Comparison of ENCODE assay signal across 8 cellular contexts in genomic region chr14:21476925-21477681, GRCh38. TPM values are rescaled to one million over a fixed set of nuclear protein-coding genes. Genes with fewer than 3 reads are reported as not detected.
DNase-seq lines count a peak whose midpoint lies in the region; ATAC-seq and TF ChIP-seq lines count a peak whose summit lies in the region.

Gene RAB2B, minus strand, starts transcription at chr14:21476959. Its CDS starts 87 bp downstream, at chr14:21476872.
Gene TOX4, plus strand, starts transcription at chr14:21477195. Its CDS starts 84 bp downstream, at chr14:21477279.

- peak within 1 kb of the TSS; percentile 98 for H3K4me2 ChIP-seq in OCI-LY7 (ENCODE audit: low read length)

- H3K4me3 ChIP-seq in OCI-LY7 (ENCODE audit: low read depth, low read length, poor library complexity, severe bottlenecking) (peak within 1 kb of the TSS; percentile 93), epithelial cell of proximal tubule (ENCODE audit: low read depth, low read length) (peak within 1 kb of the TSS; percentile 96), mucosa of rectum (ENCODE audit: low read length in 2 of 2) (peak within 1 kb of the TSS; percentile 98 to 100)

- H3K9me2 ChIP-seq in OCI-LY7 (ENCODE audit: insufficient read depth, low read length), result no peaks in the 10 kb centered on the region

- CTCF ChIA-PET in OCI-LY7 (lab: Charles Lee; ENCODE audit: unreplicated experiment), result interaction anchor here (0.6 to 0.7 kb wide), 2 partner anchors 97 to 376 kb away, joined by 4 to 12 read pairs; no protein-coding TSS in a partner anchor

- no TSS peak for BruUV-seq in OCI-LY7 (replicated peaks; lab: Mats Ljungman, UMichigan)

- POLR2A ChIA-PET in OCI-LY7 (lab: Charles Lee), result interaction anchor here (0.6 to 3.8 kb wide), 8 partner anchors 10 to 1642 kb away, joined by 3 to 31 read pairs (median 4); partner anchors contain the start of gene CHD8

- H3K9ac ChIP-seq in mucosa of rectum (ENCODE audit: low read depth in 1 of 2, low read length in 2 of 2), result peak within 1 kb of the TSS; percentile 93 to 97

- H3K27ac ChIP-seq in OCI-LY7 (ENCODE audit: low read depth, low read length, poor library complexity, severe bottlenecking) (peak within 1 kb of the TSS; percentile 58), mucosa of rectum (ENCODE audit: low read depth in 2 of 2, low read length in 2 of 2) (peak within 1 kb of the TSS; percentile 88 to 90)

- peaks cover 43% of the 10 kb centered on the region for H3K79me2 ChIP-seq in OCI-LY7 (ENCODE audit: insufficient read depth, low read depth, low read length)

- H3K4me1 ChIP-seq in OCI-LY7 (ENCODE audit: insufficient read depth, low read length, poor library complexity, severe bottlenecking) (peaks cover 16% of the 10 kb centered on the region), mucosa of rectum (ENCODE audit: control insufficient read depth in 2 of 2, insufficient read depth in 2 of 2, low read length in 2 of 2) (peaks cover 12 to 13% of the 10 kb centered on the region in 2 donors)

- H4K20me1 ChIP-seq in OCI-LY7 (ENCODE audit: insufficient read depth, low read length), result no peaks in the 10 kb centered on the region

- H3K36me3 ChIP-seq in OCI-LY7 (ENCODE audit: insufficient read depth, low read length) (peaks cover 33% of the 10 kb centered on the region), mucosa of rectum (ENCODE audit: control insufficient read depth in 2 of 2, insufficient read depth in 2 of 2, low read length in 2 of 2) (peaks cover 0 to 18% of the 10 kb centered on the region in 2 donors)

- peak within 1 kb of the TSS; percentile 84 for H2AFZ ChIP-seq in OCI-LY7 (ENCODE audit: low read length)

- no peaks in the 10 kb centered on the region for H3K27me3 ChIP-seq in mucosa of rectum (ENCODE audit: control insufficient read depth in 2 of 2, insufficient read depth in 2 of 2, low read length in 2 of 2)

- ATAC-seq in GM21515 (IDR thresholded peaks at IDR 0.05; ENCODE audit: unreplicated experiment), result peak; percentile 98

- H3K9me3 ChIP-seq in OCI-LY7 (ENCODE audit: low read length), result no peaks in the 10 kb centered on the region
- H3K9me3 ChIP-seq in mucosa of rectum (ENCODE audit: control insufficient read depth in 2 of 2, low read length in 2 of 2), result no peaks in the 10 kb centered on the region

- peak; percentile 98 for DNase-seq in DMS114 treated with DMSO at 0.1 percent for 48 hours (lab: John Stamatoyannopoulos, UW; ENCODE audit: unreplicated experiment)
- DNase-seq in HuH-7.5 (ENCODE audit: low spot score), result peak; percentile 80
- peak; percentile 98 for DNase-seq in OCI-LY7 (ENCODE audit: low spot score)
- DNase-seq in activated T-cell treated with anti-CD3 and anti-CD28 coated beads for 48 hours (ENCODE audit: low read depth), result peak; percentile 89
- DNase-seq in epithelial cell of proximal tubule (ENCODE audit: low read depth), result peak; percentile 95
- peak; percentile 85 to 86 for DNase-seq in stimulated activated CD8-positive, alpha-beta memory T cell treated with anti-CD3 and anti-CD28 coated beads, Interleukin-7, amount 100 ng/mL, for 1 hour (ENCODE audit: low read depth in 2 of 2)

- TF ChIP-seq CTCF in OCI-LY7 (conservative IDR thresholded peaks at IDR 0.05; ENCODE audit: low read length) (peak; percentile 89), epithelial cell of proximal tubule (conservative IDR thresholded peaks at IDR 0.05; ENCODE audit: low read depth, low read length) (peak; percentile 97)

- intact Hi-C loops in OCI-LY7 (cut with micrococcal nuclease; ENCODE audit: unreplicated experiment), result loop anchor here (1.0 kb wide), 2 partner anchors 21 to 93 kb away; partner anchors contain the start of genes CHD8 and SUPT16H

RNA-seq across cellular contexts. Expression of gene RAB2B, which starts in this region (rescaled TPM):
- 14.4 and 14.5 TPM in 2 replicates for total RNA-seq in OCI-LY7 (2014; rRNA removed; shearing (Covaris generic))
- 18.7 and 24.2 TPM in 2 replicates for total RNA-seq in OCI-LY7 (2022)
- 11.7 and 13.2 TPM in 2 replicates for total RNA-seq in epithelial cell of proximal tubule

RNA-seq across cellular contexts. Expression of gene TOX4, which starts in this region (rescaled TPM):
- total RNA-seq in OCI-LY7 (2014; rRNA removed; shearing (Covaris generic)), result 17.6 and 26.1 TPM in 2 replicates
- total RNA-seq in OCI-LY7 (2022) (56.2 and 65.4 TPM in 2 replicates), epithelial cell of proximal tubule (28.2 and 28.8 TPM in 2 replicates)

Comparison
In these comparisons a context has a peak if more than half of its experiments do, and no peak if none do; other contexts are left out.
1. Peak in every context shown above with its lines: DNase-seq, ATAC-seq, H3K4me3 ChIP-seq and H3K27ac ChIP-seq.